1 cellular context compared by ENCODE assay signal in the genomic region with DNA sequence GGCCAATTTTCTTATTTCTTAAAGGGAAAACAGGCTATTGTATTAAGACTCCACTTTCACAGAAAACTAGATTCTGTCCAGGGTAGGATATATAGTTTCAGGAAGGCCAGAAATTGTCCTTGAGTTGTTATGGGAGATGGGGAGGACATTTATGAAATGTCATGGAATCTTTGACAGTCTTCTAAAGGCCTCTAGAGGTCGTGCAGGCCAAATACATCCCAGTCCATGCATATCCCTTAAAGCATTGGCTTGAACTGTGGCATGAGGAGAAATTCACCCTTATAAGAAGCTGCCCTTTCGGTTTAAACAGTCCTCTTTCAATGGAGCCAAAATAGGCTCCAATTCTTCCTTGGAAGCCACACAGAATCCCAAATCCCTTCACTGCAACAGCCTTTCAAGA.
TF ChIP-seq lines count a peak whose summit lies in the region.

No MANE protein-coding gene starts in this region.

TF ChIP-seq in SK-N-SH treated with all-trans-retinoic acid at 6 μM for 48 hours, 23 proteins besides CTCF, POLR2A, EP300 and RAD21 (continued from another document):
- TF ChIP-seq, protein P1, sequence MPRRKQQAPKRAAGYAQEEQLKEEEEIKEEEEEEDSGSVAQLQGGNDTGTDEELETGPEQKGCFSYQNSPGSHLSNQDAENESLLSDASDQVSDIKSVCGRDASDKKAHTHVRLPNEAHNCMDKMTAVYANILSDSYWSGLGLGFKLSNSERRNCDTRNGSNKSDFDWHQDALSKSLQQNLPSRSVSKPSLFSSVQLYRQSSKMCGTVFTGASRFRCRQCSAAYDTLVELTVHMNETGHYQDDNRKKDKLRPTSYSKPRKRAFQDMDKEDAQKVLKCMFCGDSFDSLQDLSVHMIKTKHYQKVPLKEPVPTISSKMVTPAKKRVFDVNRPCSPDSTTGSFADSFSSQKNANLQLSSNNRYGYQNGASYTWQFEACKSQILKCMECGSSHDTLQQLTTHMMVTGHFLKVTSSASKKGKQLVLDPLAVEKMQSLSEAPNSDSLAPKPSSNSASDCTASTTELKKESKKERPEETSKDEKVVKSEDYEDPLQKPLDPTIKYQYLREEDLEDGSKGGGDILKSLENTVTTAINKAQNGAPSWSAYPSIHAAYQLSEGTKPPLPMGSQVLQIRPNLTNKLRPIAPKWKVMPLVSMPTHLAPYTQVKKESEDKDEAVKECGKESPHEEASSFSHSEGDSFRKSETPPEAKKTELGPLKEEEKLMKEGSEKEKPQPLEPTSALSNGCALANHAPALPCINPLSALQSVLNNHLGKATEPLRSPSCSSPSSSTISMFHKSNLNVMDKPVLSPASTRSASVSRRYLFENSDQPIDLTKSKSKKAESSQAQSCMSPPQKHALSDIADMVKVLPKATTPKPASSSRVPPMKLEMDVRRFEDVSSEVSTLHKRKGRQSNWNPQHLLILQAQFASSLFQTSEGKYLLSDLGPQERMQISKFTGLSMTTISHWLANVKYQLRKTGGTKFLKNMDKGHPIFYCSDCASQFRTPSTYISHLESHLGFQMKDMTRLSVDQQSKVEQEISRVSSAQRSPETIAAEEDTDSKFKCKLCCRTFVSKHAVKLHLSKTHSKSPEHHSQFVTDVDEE (CRISPR knock-in tag; IDR thresholded peaks at IDR 0.05), result no peak
- TF ChIP-seq GLIS3 (CRISPR knock-in tag; IDR thresholded peaks at IDR 0.05) (no peak), ZNF565 (CRISPR knock-in tag; conservative IDR thresholded peaks at IDR 0.05; ENCODE audit: low read depth) (no peak), ZFP3 (CRISPR knock-in tag; IDR thresholded peaks at IDR 0.05) (no peak), OSR1 (CRISPR knock-in tag; IDR thresholded peaks at IDR 0.05) (no peak), CSRNP3 (CRISPR knock-in tag; IDR thresholded peaks at IDR 0.05) (no peak), BACH2 (CRISPR knock-in tag; IDR thresholded peaks at IDR 0.05; ENCODE audit: borderline replicate concordance) (no peak), PPARA (CRISPR knock-in tag; IDR thresholded peaks at IDR 0.05; ENCODE audit: borderline replicate concordance) (no peak)
- TF ChIP-seq, protein P2, sequence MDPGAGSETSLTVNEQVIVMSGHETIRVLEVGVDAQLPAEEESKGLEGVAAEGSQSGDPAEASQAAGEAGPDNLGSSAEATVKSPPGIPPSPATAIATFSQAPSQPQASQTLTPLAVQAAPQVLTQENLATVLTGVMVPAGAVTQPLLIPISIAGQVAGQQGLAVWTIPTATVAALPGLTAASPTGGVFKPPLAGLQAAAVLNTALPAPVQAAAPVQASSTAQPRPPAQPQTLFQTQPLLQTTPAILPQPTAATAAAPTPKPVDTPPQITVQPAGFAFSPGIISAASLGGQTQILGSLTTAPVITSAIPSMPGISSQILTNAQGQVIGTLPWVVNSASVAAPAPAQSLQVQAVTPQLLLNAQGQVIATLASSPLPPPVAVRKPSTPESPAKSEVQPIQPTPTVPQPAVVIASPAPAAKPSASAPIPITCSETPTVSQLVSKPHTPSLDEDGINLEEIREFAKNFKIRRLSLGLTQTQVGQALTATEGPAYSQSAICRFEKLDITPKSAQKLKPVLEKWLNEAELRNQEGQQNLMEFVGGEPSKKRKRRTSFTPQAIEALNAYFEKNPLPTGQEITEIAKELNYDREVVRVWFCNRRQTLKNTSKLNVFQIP (CRISPR knock-in tag; IDR thresholded peaks at IDR 0.05; ENCODE audit: borderline replicate concordance, low read depth), result no peak
- TF ChIP-seq, protein P3, sequence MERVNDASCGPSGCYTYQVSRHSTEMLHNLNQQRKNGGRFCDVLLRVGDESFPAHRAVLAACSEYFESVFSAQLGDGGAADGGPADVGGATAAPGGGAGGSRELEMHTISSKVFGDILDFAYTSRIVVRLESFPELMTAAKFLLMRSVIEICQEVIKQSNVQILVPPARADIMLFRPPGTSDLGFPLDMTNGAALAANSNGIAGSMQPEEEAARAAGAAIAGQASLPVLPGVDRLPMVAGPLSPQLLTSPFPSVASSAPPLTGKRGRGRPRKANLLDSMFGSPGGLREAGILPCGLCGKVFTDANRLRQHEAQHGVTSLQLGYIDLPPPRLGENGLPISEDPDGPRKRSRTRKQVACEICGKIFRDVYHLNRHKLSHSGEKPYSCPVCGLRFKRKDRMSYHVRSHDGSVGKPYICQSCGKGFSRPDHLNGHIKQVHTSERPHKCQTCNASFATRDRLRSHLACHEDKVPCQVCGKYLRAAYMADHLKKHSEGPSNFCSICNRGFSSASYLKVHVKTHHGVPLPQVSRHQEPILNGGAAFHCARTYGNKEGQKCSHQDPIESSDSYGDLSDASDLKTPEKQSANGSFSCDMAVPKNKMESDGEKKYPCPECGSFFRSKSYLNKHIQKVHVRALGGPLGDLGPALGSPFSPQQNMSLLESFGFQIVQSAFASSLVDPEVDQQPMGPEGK (CRISPR knock-in tag; IDR thresholded peaks at IDR 0.05; ENCODE audit: borderline replicate concordance), result no peak
